9 cellular contexts compared by ENCODE assay signal in genomic region chr6:165272585-165272984, GRCh38. TPM values are rescaled to one million over a fixed set of nuclear protein-coding genes. Genes with fewer than 3 reads are reported as not detected.
"Had no signal": no experiment of that assay in that cellular context is flagged by ENCODE, and none has a peak within 500 bp of the region (broad histone marks: within the 10 kb centered on the region; RNA-seq: fewer than 3 reads in every experiment).

No MANE protein-coding gene starts in this region.

- H3K4me3 Mint-ChIP-seq: GM23338, H9, IgD-negative memory B cell had no signal

- H3K4me1 Mint-ChIP-seq: GM23338, H9 had no signal

- ATAC-seq: GM23338, HepG2 had no signal

- H3K27ac Mint-ChIP-seq: GM23338, H9, IgD-negative memory B cell had no signal

- FAIRE-seq: H1, H54, HepG2 had no signal

- H3K4me3 ChIP-seq: GM23338 had no signal

- H3K4me2 ChIP-seq: GM23338 had no signal

- DNase-seq: H9, HCEC 1CT, KBM-7 had no signal

- H3K9me3 Mint-ChIP-seq: GM23338, H9 had no signal

RNA-seq across cellular contexts. Expression of gene C6orf118, which starts 36.8 kb away (rescaled TPM):
- total RNA-seq: H9, HepG2, HT1080 had no signal
- polyA plus RNA-seq: HepG2, IgD-negative memory B cell had no signal
